33 cellular contexts compared by ENCODE assay signal in genomic region chr12:49900371-49900770, GRCh38. TPM values are rescaled to one million over a fixed set of nuclear protein-coding genes. Genes with fewer than 3 reads are reported as not detected.
"Had no signal": no experiment of that assay in that cellular context is flagged by ENCODE, and none has a peak within 500 bp of the region (broad histone marks: within the 10 kb centered on the region; RNA-seq: fewer than 3 reads in every experiment).

No MANE protein-coding gene starts in this region.

- H3K9me3 ChIP-seq: body of pancreas, breast epithelium, SJCRH30 had no signal

- H3K27me3 ChIP-seq: body of pancreas, SJCRH30 had no signal

- H3K4me1 ChIP-seq: body of pancreas had no signal

- H3K27ac Mint-ChIP-seq: activated CD4-positive, alpha-beta T cell treated with anti-CD3 and anti-CD28 coated beads, Interleukin-2, amount 10 ng/mL, durations not matched to agents 24 days and 14 days; activated CD8-positive, alpha-beta T cell treated with anti-CD3 and anti-CD28 coated beads for 36 hours; activated naive CD8-positive, alpha-beta T cell treated with anti-CD3 and anti-CD28 coated beads for 36 hours; activated T-cell treated with anti-CD3 and anti-CD28 coated beads, Interleukin-2, amount 50 U/mL, for 72 hours; activated T-helper 17 cell treated with anti-CD3 and anti-CD28 coated beads, Interleukin-2, amount 50 U/mL, for 72 hours; T-helper 1 cell treated with Interleukin-12 subunit alpha and Interleukin-12 subunit beta and Interleukin-4 antibody, amounts not matched to agents 30 μg/mL and 1 μg/mL, for 36 hours; T-helper 2 cell treated with Interferon-gamma antibody and Interleukin-4, amounts not matched to agents 5 μg/mL and 100 μg/mL, for 36 hours had no signal

- H3K9ac ChIP-seq: KMS-11 had no signal

- ATAC-seq: activated CD8-positive, alpha-beta T cell treated with anti-CD3 and anti-CD28 coated beads for 36 hours; activated T-cell treated with anti-CD3 and anti-CD28 coated beads, Interleukin-2, amount 50 U/mL, for 72 hours; activated T-helper 17 cell treated with anti-CD3 and anti-CD28 coated beads, Interleukin-2, amount 50 U/mL, for 72 hours; body of pancreas had no signal

- H3K4me3 Mint-ChIP-seq: activated CD4-positive, alpha-beta T cell treated with anti-CD3 and anti-CD28 coated beads, Interleukin-2, amount 10 ng/mL, durations not matched to agents 24 days and 14 days; activated CD8-positive, alpha-beta T cell treated with anti-CD3 and anti-CD28 coated beads for 36 hours; activated naive CD8-positive, alpha-beta T cell treated with anti-CD3 and anti-CD28 coated beads for 36 hours; activated T-cell treated with anti-CD3 and anti-CD28 coated beads, Interleukin-2, amount 50 U/mL, for 72 hours; activated T-helper 17 cell treated with anti-CD3 and anti-CD28 coated beads, Interleukin-2, amount 50 U/mL, for 72 hours; T-helper 1 cell treated with Interleukin-12 subunit alpha and Interleukin-12 subunit beta and Interleukin-4 antibody, amounts not matched to agents 30 μg/mL and 1 μg/mL, for 36 hours; T-helper 2 cell treated with Interferon-gamma antibody and Interleukin-4, amounts not matched to agents 5 μg/mL and 100 μg/mL, for 36 hours had no signal

- H2AFZ ChIP-seq: PC-9 had no signal

- H3K9me3 Mint-ChIP-seq: activated CD4-positive, alpha-beta T cell treated with anti-CD3 and anti-CD28 coated beads, Interleukin-2, amount 10 ng/mL, durations not matched to agents 24 days and 14 days; activated CD8-positive, alpha-beta T cell treated with anti-CD3 and anti-CD28 coated beads for 36 hours; activated naive CD8-positive, alpha-beta T cell treated with anti-CD3 and anti-CD28 coated beads for 36 hours; activated T-cell treated with anti-CD3 and anti-CD28 coated beads, Interleukin-2, amount 50 U/mL, for 72 hours; activated T-helper 17 cell treated with anti-CD3 and anti-CD28 coated beads, Interleukin-2, amount 50 U/mL, for 72 hours; T-helper 1 cell treated with Interleukin-12 subunit alpha and Interleukin-12 subunit beta and Interleukin-4 antibody, amounts not matched to agents 30 μg/mL and 1 μg/mL, for 36 hours; T-helper 2 cell treated with Interferon-gamma antibody and Interleukin-4, amounts not matched to agents 5 μg/mL and 100 μg/mL, for 36 hours had no signal

- H3K36me3 Mint-ChIP-seq: activated naive CD8-positive, alpha-beta T cell treated with anti-CD3 and anti-CD28 coated beads for 36 hours had no signal

- H3K36me3 ChIP-seq: breast epithelium, SJCRH30 had no signal

- H3K4me2 ChIP-seq: KMS-11, PC-9 had no signal

- H3K27ac ChIP-seq: body of pancreas, breast epithelium, KMS-11, PC-9, RWPE1, SJCRH30, SK-N-MC had no signal

- DNase-seq: activated CD4-positive, alpha-beta T cell treated with anti-CD3 and anti-CD28 coated beads, Interleukin-2, amount 10 ng/mL, durations not matched to agents 24 days and 14 days; activated CD4-positive, alpha-beta T cell treated with anti-CD3 and anti-CD28 coated beads, Interleukin-2, amount 50 U/mL, for 4 hours; activated CD8-positive, alpha-beta T cell treated with anti-CD3 and anti-CD28 coated beads for 36 hours; activated effector memory CD4-positive, alpha-beta T cell treated with anti-CD3 and anti-CD28 coated beads, Interleukin-2, amount 50 U/mL, for 16 hours; activated naive CD4-positive, alpha-beta T cell; activated naive CD4-positive, alpha-beta T cell treated with anti-CD3 and anti-CD28 coated beads, Interleukin-2, amount 50 U/mL, for 16 hours; activated naive CD8-positive, alpha-beta T cell treated with anti-CD3 and anti-CD28 coated beads for 36 hours; activated T-cell treated with anti-CD3 and anti-CD28 coated beads, Interleukin-2, amount 50 U/mL, for 1 hour; activated T-cell treated with anti-CD3 and anti-CD28 coated beads, Interleukin-2, amount 50 U/mL, for 72 hours; amygdala; body of pancreas; NCI-H1092 treated with DMSO at 0.1 percent for 48 hours; NCI-H146; NCI-H2029 treated with DMSO at 0.1 percent for 48 hours; NCI-H2107; NCI-H2171; NCI-H226; NCI-H524 treated with DMSO at 0.1 percent for 48 hours; PC-9; SHP77; SJCRH30 had no signal

- H3K4me3 ChIP-seq: body of pancreas, breast epithelium, PC-9, SJCRH30, SK-N-MC had no signal

RNA-seq across cellular contexts. Expression of gene FAIM2, which starts 3.3 kb away (rescaled TPM):
- total RNA-seq: PC-9 had no signal

RNA-seq across cellular contexts. Expression of gene AQP2, which starts 50.2 kb away (rescaled TPM):
- total RNA-seq: activated CD4-positive, alpha-beta T cell treated with anti-CD3 and anti-CD28 coated beads, Interleukin-2, amount 10 ng/mL, durations not matched to agents 24 days and 14 days; activated CD8-positive, alpha-beta memory T cell treated with anti-CD3 and anti-CD28 coated beads for 36 hours; activated CD8-positive, alpha-beta T cell treated with anti-CD3 and anti-CD28 coated beads for 36 hours; activated naive CD8-positive, alpha-beta T cell treated with anti-CD3 and anti-CD28 coated beads for 36 hours; activated T-cell treated with anti-CD3 and anti-CD28 coated beads, Interleukin-2, amount 50 U/mL, for 72 hours; activated T-helper 17 cell treated with anti-CD3 and anti-CD28 coated beads, Interleukin-2, amount 50 U/mL, for 72 hours; astrocyte; body of pancreas; breast epithelium; cardiac septum; M059J; NCI-H460; PC-9; SJCRH30 had no signal
